28 cellular contexts compared by ENCODE assay signal in the genomic region with DNA sequence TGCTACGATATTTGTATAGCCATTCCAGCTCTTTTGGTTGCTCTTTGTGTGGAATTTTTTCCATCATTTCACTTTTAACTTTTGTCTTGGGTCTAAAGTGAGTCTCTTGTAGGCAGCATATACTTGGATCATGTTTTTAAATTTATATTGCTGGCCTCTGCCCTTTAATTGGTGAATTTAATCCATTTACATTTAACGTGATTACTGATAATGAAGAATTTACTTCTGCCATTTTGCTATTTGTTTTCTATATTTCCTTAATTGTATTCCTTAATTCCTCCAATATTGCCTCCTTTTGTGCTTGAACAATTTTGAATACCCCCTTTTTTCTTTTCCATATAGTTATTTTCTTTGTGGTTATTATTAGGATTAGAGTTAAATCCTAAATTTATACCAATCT.
"Had no signal": no experiment of that assay in that cellular context is flagged by ENCODE, and none has a peak within 500 bp of the region (broad histone marks: within the 10 kb centered on the region; RNA-seq: fewer than 3 reads in every experiment).

No MANE protein-coding gene starts in this region.

- H3K27me3 ChIP-seq: ascending aorta, cardiac muscle cell had no signal

- H3K4me1 ChIP-seq: ascending aorta had no signal

- H3K36me3 ChIP-seq: ascending aorta, cardiac muscle cell had no signal

- ATAC-seq: activated CD8-positive, alpha-beta T cell treated with anti-CD3 and anti-CD28 coated beads for 36 hours; activated naive CD4-positive, alpha-beta T cell treated with anti-CD3 and anti-CD28 coated beads, Interleukin-2, amount 50 U/mL, for 72 hours; activated T-cell treated with anti-CD3 and anti-CD28 coated beads, Interleukin-2, amount 50 U/mL, for 4 hours; activated T-cell treated with anti-CD3 and anti-CD28 coated beads, Interleukin-2, amount 50 U/mL, for 72 hours; activated T-helper 17 cell treated with anti-CD3 and anti-CD28 coated beads, Interleukin-2, amount 50 U/mL, for 72 hours had no signal

- H3K4me3 ChIP-seq: ascending aorta, cardiac muscle cell had no signal

- DNase-seq: activated B cell treated with CpG ODN at 0.5 μM for 24 hours; activated CD4-positive, alpha-beta memory T cell treated with anti-CD3 and anti-CD28 coated beads for 36 hours; activated CD4-positive, alpha-beta T cell treated with anti-CD3 and anti-CD28 coated beads for 4 hours; activated CD4-positive, alpha-beta T cell treated with anti-CD3 and anti-CD28 coated beads, Interleukin-2, amount 10 ng/mL, durations not matched to agents 24 days and 14 days; activated CD4-positive, alpha-beta T cell treated with anti-CD3 and anti-CD28 coated beads, Interleukin-2, amount 50 U/mL, for 1 hour; activated CD4-positive, alpha-beta T cell treated with anti-CD3 and anti-CD28 coated beads, Interleukin-2, amount 50 U/mL, for 4 hours; activated CD4-positive, CD25-positive, alpha-beta regulatory T cell treated with anti-CD3 and anti-CD28 coated beads, Interleukin-2, amount 50 U/mL, for 72 hours; activated CD8-positive, alpha-beta memory T cell treated with anti-CD3 and anti-CD28 coated beads, Interleukin-2, amount 50 U/mL, for 4 hours; activated CD8-positive, alpha-beta T cell treated with anti-CD3 and anti-CD28 coated beads for 36 hours; activated effector memory CD4-positive, alpha-beta T cell treated with anti-CD3 and anti-CD28 coated beads, Interleukin-2, amount 50 U/mL, for 16 hours; activated gamma-delta T cell treated with Interleukin-2 at 50 U/mL for 16 hours; activated naive CD4-positive, alpha-beta T cell; activated naive CD4-positive, alpha-beta T cell treated with anti-CD3 and anti-CD28 coated beads for 36 hours; activated naive CD4-positive, alpha-beta T cell treated with anti-CD3 and anti-CD28 coated beads, Interleukin-2, amount 50 U/mL, for 16 hours; activated naive CD8-positive, alpha-beta T cell treated with anti-CD3 and anti-CD28 coated beads for 36 hours; activated T-cell treated with anti-CD3 and anti-CD28 coated beads for 4 hours; activated T-cell treated with anti-CD3 and anti-CD28 coated beads, Interleukin-2, amount 50 U/mL, for 1 hour; activated T-cell treated with anti-CD3 and anti-CD28 coated beads, Interleukin-2, amount 50 U/mL, for 4 hours; activated T-cell treated with anti-CD3 and anti-CD28 coated beads, Interleukin-2, amount 50 U/mL, for 72 hours; amygdala; anterior cingulate cortex; central memory CD4-positive, alpha-beta T cell; T-helper 2 cell; T-helper 9 cell had no signal
